In the genomic region with DNA sequence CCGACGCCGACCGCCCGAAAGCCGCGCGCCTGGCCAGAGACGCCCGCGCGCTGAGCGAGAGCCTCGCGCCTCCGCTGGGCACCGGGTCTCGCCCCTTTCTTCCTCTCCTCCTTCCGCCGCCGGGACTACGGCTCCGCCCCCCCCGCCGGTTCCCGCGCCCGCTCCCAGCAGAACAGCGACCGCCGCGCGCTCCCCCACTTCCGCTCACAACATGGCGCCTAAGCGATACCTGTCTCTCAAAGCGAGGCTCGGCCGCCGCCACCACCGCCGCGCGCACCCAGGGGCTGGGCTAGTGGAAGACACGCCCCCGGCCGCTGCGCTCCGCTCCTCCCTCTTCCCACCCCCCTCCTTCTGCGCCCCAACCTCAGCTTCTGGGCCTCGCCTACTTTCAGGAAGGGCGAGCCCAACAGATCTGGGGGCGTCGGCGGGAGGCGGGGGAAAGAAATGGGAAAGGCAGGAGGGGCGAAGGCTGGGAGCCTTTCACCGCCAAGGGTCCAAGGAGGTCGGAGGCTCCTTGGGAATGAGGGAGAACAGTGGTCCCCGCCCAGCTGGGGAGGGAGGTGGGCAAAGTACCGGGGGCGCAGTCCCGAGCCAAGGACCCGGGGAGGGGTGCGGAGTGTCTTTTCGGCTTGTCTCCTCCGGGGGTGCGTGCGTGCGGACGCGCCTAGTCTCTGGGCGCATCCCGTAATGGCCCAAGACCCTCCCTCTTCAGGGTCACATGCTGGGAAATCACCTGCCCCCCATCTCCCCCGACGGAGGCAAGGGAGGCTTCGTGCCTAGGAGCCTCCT, we compare ENCODE assay signal across 1 cellular context.
TF ChIP-seq lines count a peak whose summit lies in the region.

A gene (minus strand): TSS at position 100 of the 789 bp plus-strand sequence. CDS start 277 bp downstream, outside the sequence.

TF ChIP-seq in HepG2, 621 proteins besides CTCF, POLR2A, EP300 and RAD21 (continued from another document):
- TF ChIP-seq, protein P1, sequence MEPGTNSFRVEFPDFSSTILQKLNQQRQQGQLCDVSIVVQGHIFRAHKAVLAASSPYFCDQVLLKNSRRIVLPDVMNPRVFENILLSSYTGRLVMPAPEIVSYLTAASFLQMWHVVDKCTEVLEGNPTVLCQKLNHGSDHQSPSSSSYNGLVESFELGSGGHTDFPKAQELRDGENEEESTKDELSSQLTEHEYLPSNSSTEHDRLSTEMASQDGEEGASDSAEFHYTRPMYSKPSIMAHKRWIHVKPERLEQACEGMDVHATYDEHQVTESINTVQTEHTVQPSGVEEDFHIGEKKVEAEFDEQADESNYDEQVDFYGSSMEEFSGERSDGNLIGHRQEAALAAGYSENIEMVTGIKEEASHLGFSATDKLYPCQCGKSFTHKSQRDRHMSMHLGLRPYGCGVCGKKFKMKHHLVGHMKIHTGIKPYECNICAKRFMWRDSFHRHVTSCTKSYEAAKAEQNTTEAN (CRISPR knock-in tag; conservative IDR thresholded peaks at IDR 0.05) = no peak
- no peak for TF ChIP-seq ZBTB3 (CRISPR knock-in tag; IDR thresholded peaks at IDR 0.05; ENCODE audit: borderline replicate concordance, low read depth)
- TF ChIP-seq SNRNP70 (IDR thresholded peaks at IDR 0.05; ENCODE audit: low read depth, low read length) = no peak
- TF ChIP-seq, protein P2, sequence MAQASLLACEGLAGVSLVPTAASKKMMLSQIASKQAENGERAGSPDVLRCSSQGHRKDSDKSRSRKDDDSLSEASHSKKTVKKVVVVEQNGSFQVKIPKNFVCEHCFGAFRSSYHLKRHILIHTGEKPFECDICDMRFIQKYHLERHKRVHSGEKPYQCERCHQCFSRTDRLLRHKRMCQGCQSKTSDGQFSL (CRISPR knock-in tag; IDR thresholded peaks at IDR 0.05) = peak; percentile 96
- TF ChIP-seq KLF12 (CRISPR knock-in tag; IDR thresholded peaks at IDR 0.05; ENCODE audit: borderline replicate concordance) = no peak
- no peak for TF ChIP-seq NRL (CRISPR knock-in tag; IDR thresholded peaks at IDR 0.05; ENCODE audit: borderline replicate concordance)
- peak; percentile 11 for TF ChIP-seq ZNF883 (CRISPR knock-in tag; IDR thresholded peaks at IDR 0.05; ENCODE audit: not compliant biosample characterization)
- TF ChIP-seq ZNF780A (CRISPR knock-in tag; IDR thresholded peaks at IDR 0.05) = no peak
- no peak for TF ChIP-seq ZNF839 (CRISPR knock-in tag; IDR thresholded peaks at IDR 0.05; ENCODE audit: borderline replicate concordance)
- no peak for TF ChIP-seq MAF1 (CRISPR knock-in tag; IDR thresholded peaks at IDR 0.05; ENCODE audit: borderline replicate concordance)
- peak; percentile 74 for TF ChIP-seq SP4 (CRISPR knock-in tag; IDR thresholded peaks at IDR 0.05)
- peak; percentile 22; the same call in 1 of the 2 replicates for TF ChIP-seq FOXO1 (CRISPR knock-in tag; IDR thresholded peaks at IDR 0.05)
- TF ChIP-seq CREM (IDR thresholded peaks at IDR 0.05) = no peak
- TF ChIP-seq CREM (CRISPR knock-in tag; IDR thresholded peaks at IDR 0.05) = no peak
- no peak for TF ChIP-seq MXI1 (IDR thresholded peaks at IDR 0.05; ENCODE audit: borderline replicate concordance, low read depth, low read length)
- peak; percentile 50; the same call in 1 of the 2 replicates for TF ChIP-seq THAP11 (CRISPR knock-in tag; IDR thresholded peaks at IDR 0.05)
- TF ChIP-seq, protein P3, sequence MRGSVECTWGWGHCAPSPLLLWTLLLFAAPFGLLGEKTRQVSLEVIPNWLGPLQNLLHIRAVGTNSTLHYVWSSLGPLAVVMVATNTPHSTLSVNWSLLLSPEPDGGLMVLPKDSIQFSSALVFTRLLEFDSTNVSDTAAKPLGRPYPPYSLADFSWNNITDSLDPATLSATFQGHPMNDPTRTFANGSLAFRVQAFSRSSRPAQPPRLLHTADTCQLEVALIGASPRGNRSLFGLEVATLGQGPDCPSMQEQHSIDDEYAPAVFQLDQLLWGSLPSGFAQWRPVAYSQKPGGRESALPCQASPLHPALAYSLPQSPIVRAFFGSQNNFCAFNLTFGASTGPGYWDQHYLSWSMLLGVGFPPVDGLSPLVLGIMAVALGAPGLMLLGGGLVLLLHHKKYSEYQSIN (CRISPR knock-in tag; IDR thresholded peaks at IDR 0.05; ENCODE audit: borderline replicate concordance) = no peak
- no peak for TF ChIP-seq ZNF709 (CRISPR knock-in tag; IDR thresholded peaks at IDR 0.05)
- TF ChIP-seq ZNF775 (CRISPR knock-in tag; IDR thresholded peaks at IDR 0.05; ENCODE audit: borderline replicate concordance) = no peak
- no peak; the same call in 1 of the 2 replicates for TF ChIP-seq ZFY (CRISPR knock-in tag; IDR thresholded peaks at IDR 0.05)
- no peak for TF ChIP-seq GPN1 (CRISPR knock-in tag; IDR thresholded peaks at IDR 0.05; ENCODE audit: borderline replicate concordance)
- no peak for TF ChIP-seq ZZZ3 (CRISPR knock-in tag; IDR thresholded peaks at IDR 0.05; ENCODE audit: borderline replicate concordance)
- TF ChIP-seq CHD2 (IDR thresholded peaks at IDR 0.05; ENCODE audit: low read depth, low read length) = no peak
- TF ChIP-seq ZNF556 (CRISPR knock-in tag; IDR thresholded peaks at IDR 0.05; ENCODE audit: borderline replicate concordance) = no peak
- TF ChIP-seq, protein P4, sequence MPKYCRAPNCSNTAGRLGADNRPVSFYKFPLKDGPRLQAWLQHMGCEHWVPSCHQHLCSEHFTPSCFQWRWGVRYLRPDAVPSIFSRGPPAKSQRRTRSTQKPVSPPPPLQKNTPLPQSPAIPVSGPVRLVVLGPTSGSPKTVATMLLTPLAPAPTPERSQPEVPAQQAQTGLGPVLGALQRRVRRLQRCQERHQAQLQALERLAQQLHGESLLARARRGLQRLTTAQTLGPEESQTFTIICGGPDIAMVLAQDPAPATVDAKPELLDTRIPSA (CRISPR knock-in tag; IDR thresholded peaks at IDR 0.05; ENCODE audit: borderline replicate concordance) = no peak
- no peak for TF ChIP-seq ZNF678 (CRISPR knock-in tag; IDR thresholded peaks at IDR 0.05)
- TF ChIP-seq ZKSCAN5 (CRISPR knock-in tag; IDR thresholded peaks at IDR 0.05) = no peak
- TF ChIP-seq, protein P5, sequence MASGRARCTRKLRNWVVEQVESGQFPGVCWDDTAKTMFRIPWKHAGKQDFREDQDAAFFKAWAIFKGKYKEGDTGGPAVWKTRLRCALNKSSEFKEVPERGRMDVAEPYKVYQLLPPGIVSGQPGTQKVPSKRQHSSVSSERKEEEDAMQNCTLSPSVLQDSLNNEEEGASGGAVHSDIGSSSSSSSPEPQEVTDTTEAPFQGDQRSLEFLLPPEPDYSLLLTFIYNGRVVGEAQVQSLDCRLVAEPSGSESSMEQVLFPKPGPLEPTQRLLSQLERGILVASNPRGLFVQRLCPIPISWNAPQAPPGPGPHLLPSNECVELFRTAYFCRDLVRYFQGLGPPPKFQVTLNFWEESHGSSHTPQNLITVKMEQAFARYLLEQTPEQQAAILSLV (CRISPR knock-in tag; IDR thresholded peaks at IDR 0.05; ENCODE audit: borderline replicate concordance) = no peak
- TF ChIP-seq HDAC1 (CRISPR knock-in tag; IDR thresholded peaks at IDR 0.05) = no peak
- TF ChIP-seq MEIS2 (CRISPR knock-in tag; IDR thresholded peaks at IDR 0.05) = no peak
- no peak for TF ChIP-seq ZNF674 (CRISPR knock-in tag; IDR thresholded peaks at IDR 0.05; ENCODE audit: low read depth)
- TF ChIP-seq MTA1 (CRISPR knock-in tag; IDR thresholded peaks at IDR 0.05; ENCODE audit: borderline replicate concordance) = no peak
- no peak for TF ChIP-seq SOX13 (IDR thresholded peaks at IDR 0.05)
- TF ChIP-seq SOX13 (CRISPR knock-in tag; conservative IDR thresholded peaks at IDR 0.05 in 1 of 2, IDR thresholded peaks at IDR 0.05 in 1 of 2) = 0 out of 4 replicates have a peak, but pooled peaks of 1 of the 2 experiments have one; percentile 11
- TF ChIP-seq ZNF234 (CRISPR knock-in tag; conservative IDR thresholded peaks at IDR 0.05) = no peak
- peak; percentile 34; the same call in 1 of the 2 replicates for TF ChIP-seq KMT2B (CRISPR knock-in tag; IDR thresholded peaks at IDR 0.05)
- TF ChIP-seq ZBTB38 (CRISPR knock-in tag; IDR thresholded peaks at IDR 0.05) = peak; percentile 88
- peak; percentile 86 for TF ChIP-seq SALL1 (CRISPR knock-in tag; IDR thresholded peaks at IDR 0.05)
- no peak for TF ChIP-seq NR1H2 (CRISPR knock-in tag; IDR thresholded peaks at IDR 0.05; ENCODE audit: borderline replicate concordance, low read depth)
- TF ChIP-seq ZNF432 (CRISPR knock-in tag; IDR thresholded peaks at IDR 0.05; ENCODE audit: borderline replicate concordance) = no peak
- TF ChIP-seq, protein P6, sequence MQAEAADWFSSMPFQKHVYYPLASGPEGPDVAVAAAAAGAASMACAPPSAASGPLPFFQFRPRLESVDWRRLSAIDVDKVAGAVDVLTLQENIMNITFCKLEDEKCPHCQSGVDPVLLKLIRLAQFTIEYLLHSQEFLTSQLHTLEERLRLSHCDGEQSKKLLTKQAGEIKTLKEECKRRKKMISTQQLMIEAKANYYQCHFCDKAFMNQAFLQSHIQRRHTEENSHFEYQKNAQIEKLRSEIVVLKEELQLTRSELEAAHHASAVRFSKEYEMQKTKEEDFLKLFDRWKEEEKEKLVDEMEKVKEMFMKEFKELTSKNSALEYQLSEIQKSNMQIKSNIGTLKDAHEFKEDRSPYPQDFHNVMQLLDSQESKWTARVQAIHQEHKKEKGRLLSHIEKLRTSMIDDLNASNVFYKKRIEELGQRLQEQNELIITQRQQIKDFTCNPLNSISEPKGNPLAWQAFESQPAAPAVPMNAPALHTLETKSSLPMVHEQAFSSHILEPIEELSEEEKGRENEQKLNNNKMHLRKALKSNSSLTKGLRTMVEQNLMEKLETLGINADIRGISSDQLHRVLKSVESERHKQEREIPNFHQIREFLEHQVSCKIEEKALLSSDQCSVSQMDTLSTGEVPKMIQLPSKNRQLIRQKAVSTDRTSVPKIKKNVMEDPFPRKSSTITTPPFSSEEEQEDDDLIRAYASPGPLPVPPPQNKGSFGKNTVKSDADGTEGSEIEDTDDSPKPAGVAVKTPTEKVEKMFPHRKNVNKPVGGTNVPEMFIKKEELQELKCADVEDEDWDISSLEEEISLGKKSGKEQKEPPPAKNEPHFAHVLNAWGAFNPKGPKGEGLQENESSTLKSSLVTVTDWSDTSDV (CRISPR knock-in tag; IDR thresholded peaks at IDR 0.05) = no peak
- no peak for TF ChIP-seq SAFB2 (CRISPR knock-in tag; IDR thresholded peaks at IDR 0.05; ENCODE audit: borderline replicate concordance, low read depth)
- TF ChIP-seq ADNP (CRISPR knock-in tag; IDR thresholded peaks at IDR 0.05) = no peak
- TF ChIP-seq SKI (IDR thresholded peaks at IDR 0.05; ENCODE audit: partially characterized antibody) = peak; percentile 25
- TF ChIP-seq ZNF260 (CRISPR knock-in tag; IDR thresholded peaks at IDR 0.05; ENCODE audit: borderline replicate concordance, low read depth) = no peak
- TF ChIP-seq CAMTA2 (CRISPR knock-in tag; IDR thresholded peaks at IDR 0.05; ENCODE audit: borderline replicate concordance) = no peak
- TF ChIP-seq PLRG1 (conservative IDR thresholded peaks at IDR 0.05) = no peak
- TF ChIP-seq ZNF543 (CRISPR knock-in tag; IDR thresholded peaks at IDR 0.05) = no peak
- TF ChIP-seq, protein P7, sequence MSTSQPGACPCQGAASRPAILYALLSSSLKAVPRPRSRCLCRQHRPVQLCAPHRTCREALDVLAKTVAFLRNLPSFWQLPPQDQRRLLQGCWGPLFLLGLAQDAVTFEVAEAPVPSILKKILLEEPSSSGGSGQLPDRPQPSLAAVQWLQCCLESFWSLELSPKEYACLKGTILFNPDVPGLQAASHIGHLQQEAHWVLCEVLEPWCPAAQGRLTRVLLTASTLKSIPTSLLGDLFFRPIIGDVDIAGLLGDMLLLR (CRISPR knock-in tag; IDR thresholded peaks at IDR 0.05) = no peak
- TF ChIP-seq ARNT2 (CRISPR knock-in tag; IDR thresholded peaks at IDR 0.05; ENCODE audit: low read depth) = no peak
- peak; percentile 59 for TF ChIP-seq POGZ (CRISPR knock-in tag; IDR thresholded peaks at IDR 0.05)
- no peak; the same call in 1 of the 2 replicates for TF ChIP-seq KDM3A (CRISPR knock-in tag; IDR thresholded peaks at IDR 0.05; ENCODE audit: low read depth)
- TF ChIP-seq, protein P8, sequence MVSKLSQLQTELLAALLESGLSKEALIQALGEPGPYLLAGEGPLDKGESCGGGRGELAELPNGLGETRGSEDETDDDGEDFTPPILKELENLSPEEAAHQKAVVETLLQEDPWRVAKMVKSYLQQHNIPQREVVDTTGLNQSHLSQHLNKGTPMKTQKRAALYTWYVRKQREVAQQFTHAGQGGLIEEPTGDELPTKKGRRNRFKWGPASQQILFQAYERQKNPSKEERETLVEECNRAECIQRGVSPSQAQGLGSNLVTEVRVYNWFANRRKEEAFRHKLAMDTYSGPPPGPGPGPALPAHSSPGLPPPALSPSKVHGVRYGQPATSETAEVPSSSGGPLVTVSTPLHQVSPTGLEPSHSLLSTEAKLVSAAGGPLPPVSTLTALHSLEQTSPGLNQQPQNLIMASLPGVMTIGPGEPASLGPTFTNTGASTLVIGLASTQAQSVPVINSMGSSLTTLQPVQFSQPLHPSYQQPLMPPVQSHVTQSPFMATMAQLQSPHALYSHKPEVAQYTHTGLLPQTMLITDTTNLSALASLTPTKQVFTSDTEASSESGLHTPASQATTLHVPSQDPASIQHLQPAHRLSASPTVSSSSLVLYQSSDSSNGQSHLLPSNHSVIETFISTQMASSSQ (IDR thresholded peaks at IDR 0.05; ENCODE audit: low read depth) = no peak
- TF ChIP-seq, protein P8 (CRISPR knock-in tag; IDR thresholded peaks at IDR 0.05; ENCODE audit: borderline replicate concordance) = no peak; the same call in 1 of the 2 replicates
- TF ChIP-seq, protein P9, sequence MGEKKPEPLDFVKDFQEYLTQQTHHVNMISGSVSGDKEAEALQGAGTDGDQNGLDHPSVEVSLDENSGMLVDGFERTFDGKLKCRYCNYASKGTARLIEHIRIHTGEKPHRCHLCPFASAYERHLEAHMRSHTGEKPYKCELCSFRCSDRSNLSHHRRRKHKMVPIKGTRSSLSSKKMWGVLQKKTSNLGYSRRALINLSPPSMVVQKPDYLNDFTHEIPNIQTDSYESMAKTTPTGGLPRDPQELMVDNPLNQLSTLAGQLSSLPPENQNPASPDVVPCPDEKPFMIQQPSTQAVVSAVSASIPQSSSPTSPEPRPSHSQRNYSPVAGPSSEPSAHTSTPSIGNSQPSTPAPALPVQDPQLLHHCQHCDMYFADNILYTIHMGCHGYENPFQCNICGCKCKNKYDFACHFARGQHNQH (CRISPR knock-in tag; IDR thresholded peaks at IDR 0.05) = no peak; the same call in 1 of the 2 replicates
